ENCODE assay signal across 16 cellular contexts in genomic region chr17:28467456-28468025, GRCh38. TPM values are rescaled to one million over a fixed set of nuclear protein-coding genes. Genes with fewer than 3 reads are reported as not detected.
A peak's percentile ranks its signal among the peaks of the same experiment; 100 is the strongest.
DNase-seq lines count a peak whose midpoint lies in the region; ATAC-seq and TF ChIP-seq lines count a peak whose summit lies in the region.
"Had no signal": no experiment of that assay in that cellular context is flagged by ENCODE, and none has a peak within 500 bp of the region (broad histone marks: within the 10 kb centered on the region; RNA-seq: fewer than 3 reads in every experiment).

No MANE protein-coding gene starts in this region.

- no peak for TF ChIP-seq CTCF in smooth muscle cell (IDR thresholded peaks at IDR 0.05; ENCODE audit: borderline replicate concordance, insufficient read depth, poor library complexity, severe bottlenecking)
- no peak for TF ChIP-seq CTCF in prostate gland (IDR thresholded peaks at IDR 0.05)

- WGBS in smooth muscle cell (ENCODE audit: low lambda C conversion rate): 42% methylated on average over 17 of the region's 17 CpGs
- WGBS in prostate gland: 84% methylated on average over 17 of the region's 17 CpGs

- peaks cover 5% of the 10 kb centered on the region for H3F3A ChIP-seq in smooth muscle cell (ENCODE audit: low read depth)

- H3K9ac ChIP-seq in smooth muscle cell (ENCODE audit: low read depth): no peak overlapping the region

- no peak for ATAC-seq in left cardiac atrium
- ATAC-seq: naive thymus-derived CD8-positive, alpha-beta T cell had no signal

- TF ChIP-seq POLR2A in prostate gland (IDR thresholded peaks at IDR 0.05): no peak

- intact Hi-C loops in left cardiac atrium (cut with DNase I) (no loop called here), prostate gland (cut with DNase I) (no loop called here)

- H3K4me2 ChIP-seq in smooth muscle cell: peak overlapping the region; percentile 65

- H3K27me3 ChIP-seq in smooth muscle cell (ENCODE audit: low read depth) (no peaks in the 10 kb centered on the region), prostate gland (replicated peaks; ENCODE audit: insufficient read depth) (no peaks in the 10 kb centered on the region)

- H4K20me1 ChIP-seq in smooth muscle cell (ENCODE audit: low read depth): peaks cover 8% of the 10 kb centered on the region

- H3K9me3 ChIP-seq in smooth muscle cell (replicated peaks; ENCODE audit: low read depth) (no peaks in the 10 kb centered on the region), prostate gland (no peaks in the 10 kb centered on the region)

- peak; percentile 82 for DNase-seq in SIG-M5 treated with dmso at 0.1 percent for 504 hours (lab: John Stamatoyannopoulos, UW; ENCODE audit: unreplicated experiment)
- no peak for DNase-seq in SIG-M5 (lab: John Stamatoyannopoulos, UW)
- peak; percentile 69 for DNase-seq in NOMO-1 treated with DMSO at 0.1 percent for 48 hours (lab: John Stamatoyannopoulos, UW; ENCODE audit: unreplicated experiment)
- peak; percentile 45 for DNase-seq in dedifferentiated amniotic fluid mesenchymal stem cell (ENCODE audit: extremely low spot score)
- DNase-seq in smooth muscle cell (lab: John Stamatoyannopoulos, UW; ENCODE audit: unreplicated experiment): no peak
- DNase-seq in GM19238 (ENCODE audit: insufficient read length, low spot score): no peak
- DNase-seq in left cardiac atrium: no peak
- DNase-seq in prostate gland (ENCODE audit: low spot score): no peak
- DNase-seq: central memory CD4-positive, alpha-beta T cell; naive thymus-derived CD8-positive, alpha-beta T cell; NCI-H2107; small intestine had no signal

- H3K79me2 ChIP-seq in smooth muscle cell (ENCODE audit: low read depth): no peaks in the 10 kb centered on the region

- H3K4me1 ChIP-seq in smooth muscle cell (ENCODE audit: low read depth): peaks cover 5% of the 10 kb centered on the region
- no peaks in the 10 kb centered on the region for H3K4me1 ChIP-seq in prostate gland (replicated peaks)

- H2AFZ ChIP-seq in smooth muscle cell (ENCODE audit: low read depth): no peak overlapping the region

- H3K4me3 ChIP-seq in smooth muscle cell (no peak overlapping the region), prostate gland (no peak overlapping the region)

- H3K36me3 ChIP-seq in smooth muscle cell (ENCODE audit: low read depth) (no peaks in the 10 kb centered on the region), prostate gland (no peaks in the 10 kb centered on the region)

- H3K27ac ChIP-seq in smooth muscle cell (ENCODE audit: low read depth) (peak overlapping the region; percentile 42), prostate gland (no peak overlapping the region)
- H3K27ac ChIP-seq: 22Rv1 had no signal

RNA-seq across cellular contexts. Expression of gene SLC13A2, which starts 5.9 kb away (rescaled TPM):
- total RNA-seq in smooth muscle cell: not detected in 2 replicates
- polyA plus RNA-seq in smooth muscle cell: not detected in 2 replicates
- not detected for total RNA-seq in left cardiac atrium
- under 1 TPM; 0.09 to 0.68 TPM for total RNA-seq in prostate gland
- total RNA-seq: epithelial cell of proximal tubule; naive thymus-derived CD8-positive, alpha-beta T cell; T-helper 1 cell treated with Interleukin-12 subunit alpha and Interleukin-12 subunit beta and Interleukin-4 antibody, amounts not matched to agents 30 ng/mL and 1 ng/mL, for 36 hours had no signal
- polyA plus RNA-seq: keratinocyte; naive thymus-derived CD8-positive, alpha-beta T cell had no signal

RNA-seq across cellular contexts. Expression of gene FOXN1, which starts 38.6 kb away (rescaled TPM):
- 0.36 TPM in 1 of 2 replicates, not detected in the other for total RNA-seq in smooth muscle cell
- not detected in 2 replicates for polyA plus RNA-seq in smooth muscle cell
- total RNA-seq in left cardiac atrium: not detected
- total RNA-seq in prostate gland: 1 to 10 TPM in 1 of 2 donors, under 1 TPM in 1; 0.64 to 1.2 TPM
- total RNA-seq: epithelial cell of proximal tubule; naive thymus-derived CD8-positive, alpha-beta T cell; T-helper 1 cell treated with Interleukin-12 subunit alpha and Interleukin-12 subunit beta and Interleukin-4 antibody, amounts not matched to agents 30 ng/mL and 1 ng/mL, for 36 hours had no signal
- polyA plus RNA-seq: naive thymus-derived CD8-positive, alpha-beta T cell; small intestine had no signal

Comparison
In these comparisons a context has a peak if more than half of its experiments do, and no peak if none do; other contexts are left out.
1. DNase-seq: peak in SIG-M5 treated with dmso at 0.1 percent for 504 hours (single experiment), NOMO-1 treated with DMSO at 0.1 percent for 48 hours (single experiment) and dedifferentiated amniotic fluid mesenchymal stem cell (single experiment); none in SIG-M5 (single experiment), smooth muscle cell (single experiment), GM19238 (single experiment), left cardiac atrium (single experiment) and prostate gland (single experiment).